In the genomic region with DNA sequence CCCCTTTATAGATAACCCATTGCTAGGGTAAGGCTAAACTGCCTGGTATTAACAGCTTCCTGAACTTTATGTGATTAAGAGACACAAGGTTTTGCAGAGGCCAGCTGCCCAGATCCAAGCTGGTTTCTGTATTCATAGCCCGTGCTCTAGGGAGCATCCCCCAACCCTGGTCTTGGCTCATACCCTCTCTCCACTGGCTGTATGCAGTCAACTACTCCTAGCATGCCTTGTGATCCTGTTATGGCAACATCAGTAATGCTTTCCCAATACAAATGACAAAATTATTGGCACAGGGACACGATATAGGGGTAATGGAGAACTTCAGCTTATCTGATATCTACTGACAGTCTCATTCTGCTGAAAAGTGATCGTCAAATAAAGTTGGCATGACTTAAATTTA, we compare ENCODE assay signal across 1 cellular context.
TF ChIP-seq lines count a peak whose summit lies in the region.

No MANE protein-coding gene starts in this region.

TF ChIP-seq in GM12878, 131 proteins besides CTCF, POLR2A, EP300 and RAD21 (continued from another document):
- TF ChIP-seq ESRRA (IDR thresholded peaks at IDR 0.05; ENCODE audit: low read length) = no peak
- TF ChIP-seq BCL11A (IDR thresholded peaks at IDR 0.05; ENCODE audit: low read depth, low read length) = no peak
- no peak for TF ChIP-seq RCOR1 (conservative IDR thresholded peaks at IDR 0.05; ENCODE audit: low read depth, low read length)
- no peak for TF ChIP-seq PAX5 (IDR thresholded peaks at IDR 0.05; ENCODE audit: borderline replicate concordance, low read depth, low read length)
- no peak for TF ChIP-seq RUNX3 (IDR thresholded peaks at IDR 0.05; ENCODE audit: low read length)
- no peak for TF ChIP-seq TCF12 (IDR thresholded peaks at IDR 0.05; ENCODE audit: low read depth, low read length)
- TF ChIP-seq ZNF24 (IDR thresholded peaks at IDR 0.05) = no peak
- TF ChIP-seq TARDBP (IDR thresholded peaks at IDR 0.05; ENCODE audit: borderline replicate concordance) = no peak
- no peak for TF ChIP-seq SMAD5 (IDR thresholded peaks at IDR 0.05; ENCODE audit: low read depth)
- no peak for TF ChIP-seq PAX8 (IDR thresholded peaks at IDR 0.05)
TF ChIP-seq in GM12878: peak in this region for 0.
